8 cellular contexts compared by ENCODE assay signal in genomic region chr2:237421542-237422047, GRCh38. TPM values are rescaled to one million over a fixed set of nuclear protein-coding genes. Genes with fewer than 3 reads are reported as not detected.
DNase-seq lines count a peak whose midpoint lies in the region; ATAC-seq and TF ChIP-seq lines count a peak whose summit lies in the region.

No MANE protein-coding gene starts in this region.

- DNase-seq in AG08396 (ENCODE audit: low spot score) (peak; percentile 75), GM23248 (peak; percentile 90), NCI-H524 treated with DMSO at 0.1 percent for 48 hours (lab: John Stamatoyannopoulos, UW) (peak; percentile 11), medulla oblongata (ENCODE audit: extremely low spot score) (peak; percentile 56)
- peak; percentile 66 for DNase-seq in activated CD4-positive, alpha-beta T cell treated with anti-CD3 and anti-CD28 coated beads, Interleukin-2, amount 50 U/mL, for 24 hours (ENCODE audit: low read depth in 1 of 2, low spot score in 1 of 2)
- DNase-seq in effector CD4-positive, alpha-beta T cell = peak; percentile 71
- DNase-seq in stimulated activated CD4-positive, alpha-beta T cell treated with anti-CD3 and anti-CD28 coated beads, TNF-alpha, amount 100 ng/mL, for 4 hours (ENCODE audit: low read depth in 3 of 3) = peak; percentile 68 to 75 (median 69)

- peaks cover 14% of the 10 kb centered on the region; the same call in 1 of the 2 replicates for H3K79me2 ChIP-seq in GM23248 (ENCODE audit: insufficient read depth)

- H3K36me3 ChIP-seq in GM23248 (ENCODE audit: low read depth) = no peaks in the 10 kb centered on the region

- H3K27ac ChIP-seq in GM23248 = peak overlapping the region; percentile 73

- no peaks in the 10 kb centered on the region for H3K9me2 ChIP-seq in GM23248 (ENCODE audit: insufficient read depth)

- peaks cover 24% of the 10 kb centered on the region for H3K4me1 ChIP-seq in GM23248 (ENCODE audit: insufficient read depth)

- H3F3A ChIP-seq in GM23248 (ENCODE audit: insufficient read depth) = peaks cover 4% of the 10 kb centered on the region

- H3K4me3 ChIP-seq in GM23248 = peak overlapping the region; percentile 51

- TF ChIP-seq POLR2A in GM18505 (IDR thresholded peaks at IDR 0.05; ENCODE audit: borderline replicate concordance, extremely low read depth, insufficient read depth, insufficient read length) = no peak

- 6% methylated on average over 20 of the region's 20 CpGs for WGBS in GM23248 (ENCODE audit: low coverage in 1 of 2, low lambda C conversion rate in 2 of 2, missing lambda C conversion rate in 2 of 2), 2 experiments

- H3K27me3 ChIP-seq in GM23248 (replicated peaks; ENCODE audit: insufficient read depth) = no peaks in the 10 kb centered on the region

- peak overlapping the region; percentile 77 for H3K9ac ChIP-seq in GM23248

- no peak for ATAC-seq in GM18505 (IDR thresholded peaks at IDR 0.05; ENCODE audit: unreplicated experiment)

- in situ Hi-C loops in GM23248 (cut with MboI) = no loop called here

- peak overlapping the region; percentile 80 for H3K4me2 ChIP-seq in GM23248 (ENCODE audit: unreplicated experiment)

- H3K9me3 ChIP-seq in GM23248 (ENCODE audit: low read depth) = no peaks in the 10 kb centered on the region

- peak overlapping the region; percentile 85 for H2AFZ ChIP-seq in GM23248

- no peaks in the 10 kb centered on the region for H4K20me1 ChIP-seq in GM23248 (ENCODE audit: insufficient read depth)

RNA-seq across cellular contexts. Expression of gene COL6A3, which starts 7.6 kb away (rescaled TPM):
- 1,362 and 1,653 TPM in 2 replicates for total RNA-seq in GM23248 (2014; rRNA removed; shearing (Covaris generic))
- 344 and 350 TPM in 2 replicates for polyA plus RNA-seq in GM23248 (2016; fragmentation: Nextera tagmentation; extraction: Ambion mirVana)

Comparison
In these comparisons a context has a peak if more than half of its experiments do, and no peak if none do; other contexts are left out.
1. DNase-seq: peak in every context shown above with its lines; median percentile 90 in GM23248; 75 in AG08396; 71 in effector CD4-positive, alpha-beta T cell; 69 in stimulated activated CD4-positive, alpha-beta T cell treated with anti-CD3 and anti-CD28 coated beads, TNF-alpha, amount 100 ng/mL, for 4 hours; 66 in activated CD4-positive, alpha-beta T cell treated with anti-CD3 and anti-CD28 coated beads, Interleukin-2, amount 50 U/mL, for 24 hours; 56 in medulla oblongata; 11 in NCI-H524 treated with DMSO at 0.1 percent for 48 hours.